In genomic region chr2:142834003-142834402, GRCh38 we compare ENCODE assay signal across 18 cellular contexts. TPM values are rescaled to one million over a fixed set of nuclear protein-coding genes. Genes with fewer than 3 reads are reported as not detected.
DNase-seq lines count a peak whose midpoint lies in the region; FAIRE-seq and TF ChIP-seq lines count a peak whose summit lies in the region.
"Had no signal": no experiment of that assay in that cellular context is flagged by ENCODE, and none has a peak within 500 bp of the region (broad histone marks: within the 10 kb centered on the region; RNA-seq: fewer than 3 reads in every experiment).

No MANE protein-coding gene starts in this region.

- H4K8ac ChIP-seq in mesenchymal stem cell (ENCODE audit: low read length), result no peak overlapping the region
- H4K8ac ChIP-seq in mesendoderm (ENCODE audit: low read depth, low read length), result no peak overlapping the region

- H3K4me2 ChIP-seq in mesenchymal stem cell (ENCODE audit: low read length, poor library complexity, severe bottlenecking) (no peak overlapping the region), mesendoderm (ENCODE audit: low read length) (no peak overlapping the region), OCI-LY7 (ENCODE audit: low read length) (no peak overlapping the region)
- H3K4me2 ChIP-seq: hepatocyte had no signal

- H3K9me2 ChIP-seq in OCI-LY7 (ENCODE audit: insufficient read depth, low read length), result no peaks in the 10 kb centered on the region

- no peak overlapping the region for H2AK5ac ChIP-seq in mesenchymal stem cell (ENCODE audit: low read length, severe bottlenecking)
- no peak overlapping the region for H2AK5ac ChIP-seq in mesendoderm (ENCODE audit: low read length)

- no peak overlapping the region for H3K27ac ChIP-seq in mesenchymal stem cell (ENCODE audit: low read length, poor library complexity, severe bottlenecking)
- no peak overlapping the region for H3K27ac ChIP-seq in mesendoderm (ENCODE audit: low read depth, low read length)
- no peak overlapping the region for H3K27ac ChIP-seq in OCI-LY7 (ENCODE audit: low read depth, low read length, poor library complexity, severe bottlenecking)
- H3K27ac ChIP-seq: hepatocyte, left ventricle myocardium inferior, prostate gland, thyroid gland had no signal

- no peaks in the 10 kb centered on the region for H4K20me1 ChIP-seq in OCI-LY7 (ENCODE audit: insufficient read depth, low read length)

- POLR2A ChIA-PET in BJ (lab: Charles Lee) (no interaction called here), OCI-LY7 (lab: Charles Lee) (no interaction called here)

- no peak for FAIRE-seq in HTR-8/SVneo (lab: Jason Lieb, UNC)
- FAIRE-seq: endometrium had no signal

- WGBS in mesenchymal stem cell, result 89% methylated on average over 1 of the region's 1 CpG
- WGBS in mesendoderm (ENCODE audit: extremely low coverage, insufficient coverage, low lambda C conversion rate), result no CpG with 5 or more reads among the region's 1 CpG

- no peak overlapping the region for H4K5ac ChIP-seq in mesendoderm (ENCODE audit: low read length)

- no peak overlapping the region for H3K56ac ChIP-seq in mesendoderm (ENCODE audit: low read length)

- BruUV-seq in OCI-LY7 (replicated peaks; lab: Mats Ljungman, UMichigan), result no TSS peak

- DNase-seq in BJ (ENCODE audit: low read depth), result peak; percentile 28
- DNase-seq in HTR-8/SVneo (ENCODE audit: insufficient read length, low spot score), result peak; percentile 13
- peak; percentile 67 for DNase-seq in choroid plexus epithelial cell (ENCODE audit: low read depth)
- peak; percentile 35 for DNase-seq in mesenchymal stem cell
- DNase-seq in mesendoderm, result no peak
- no peak for DNase-seq in hypothalamus (lab: John Stamatoyannopoulos, UW)
- no peak for DNase-seq in OCI-LY7 (ENCODE audit: low spot score)
- DNase-seq in NCI-H510A treated with DMSO at 0.1 percent for 48 hours (lab: John Stamatoyannopoulos, UW), result no peak
- DNase-seq: activated CD4-positive, alpha-beta T cell treated with anti-CD3 and anti-CD28 coated beads for 4 hours; left ventricle myocardium inferior; naive B cell; NCI-H1092; Right ventricle myocardium superior; thyroid gland had no signal

- no peaks in the 10 kb centered on the region for H3K79me1 ChIP-seq in mesenchymal stem cell (replicated peaks; ENCODE audit: low read length, poor library complexity, severe bottlenecking)
- H3K79me1 ChIP-seq in mesendoderm (ENCODE audit: low read length), result no peaks in the 10 kb centered on the region

- H2BK15ac ChIP-seq in mesenchymal stem cell (ENCODE audit: low read depth, poor library complexity, severe bottlenecking), result no peak overlapping the region
- H2BK15ac ChIP-seq in mesendoderm (replicated peaks; ENCODE audit: low read depth), result no peak overlapping the region

- no peak overlapping the region for H3K23ac ChIP-seq in mesenchymal stem cell (ENCODE audit: low read length in 2 of 2)
- no peak overlapping the region for H3K23ac ChIP-seq in mesendoderm (ENCODE audit: low read length)

- no peak overlapping the region for H3K14ac ChIP-seq in mesenchymal stem cell (ENCODE audit: low read length in 2 of 2)

- H3K4ac ChIP-seq in mesenchymal stem cell (ENCODE audit: low read depth in 1 of 2, low read length in 2 of 2) (no peak overlapping the region), mesendoderm (ENCODE audit: low read depth, low read length) (no peak overlapping the region)

- no peak overlapping the region for H4K91ac ChIP-seq in mesenchymal stem cell (ENCODE audit: low read length)

- H2BK12ac ChIP-seq in mesenchymal stem cell (ENCODE audit: low read length in 2 of 2), result no peak overlapping the region

- TF ChIP-seq CTCF in BJ (IDR thresholded peaks at IDR 0.05; ENCODE audit: insufficient read depth, low read depth, low read length) (no peak), choroid plexus epithelial cell (conservative IDR thresholded peaks at IDR 0.05; ENCODE audit: low read depth, low read length) (no peak), OCI-LY7 (conservative IDR thresholded peaks at IDR 0.05; ENCODE audit: low read length) (no peak)

- H3K18ac ChIP-seq in mesenchymal stem cell (ENCODE audit: low read depth in 1 of 2, low read length in 2 of 2), result no peak overlapping the region
- H3K18ac ChIP-seq in mesendoderm (ENCODE audit: low read length), result no peak overlapping the region

- H3K36me3 ChIP-seq in BJ (ENCODE audit: control insufficient read depth, insufficient read depth, low read length) (no peaks in the 10 kb centered on the region), mesenchymal stem cell (ENCODE audit: control insufficient read depth in 1 of 2, insufficient read depth in 2 of 2, low read depth in 1 of 2, low read length in 2 of 2) (no peaks in the 10 kb centered on the region), mesendoderm (ENCODE audit: control insufficient read depth, insufficient read depth, low read length) (no peaks in the 10 kb centered on the region), OCI-LY7 (ENCODE audit: insufficient read depth, low read length) (no peaks in the 10 kb centered on the region)
- H3K36me3 ChIP-seq: left ventricle myocardium inferior, prostate gland, thyroid gland had no signal

- H3K9ac ChIP-seq in mesenchymal stem cell (ENCODE audit: low read length) (no peak overlapping the region), mesendoderm (ENCODE audit: low read length) (no peak overlapping the region)

- H3K9me3 ChIP-seq in mesenchymal stem cell (ENCODE audit: control insufficient read depth, low read length) (no peaks in the 10 kb centered on the region), OCI-LY7 (ENCODE audit: low read length) (no peaks in the 10 kb centered on the region)
- H3K9me3 ChIP-seq: left ventricle myocardium inferior, prostate gland, thyroid gland had no signal

- no peaks in the 10 kb centered on the region for H3K27me3 ChIP-seq in BJ (ENCODE audit: control insufficient read depth, insufficient read depth, low read length)
- no peaks in the 10 kb centered on the region for H3K27me3 ChIP-seq in mesenchymal stem cell (ENCODE audit: control insufficient read depth in 1 of 2, insufficient read depth in 1 of 2, low read length in 2 of 2)
- no peaks in the 10 kb centered on the region for H3K27me3 ChIP-seq in mesendoderm (ENCODE audit: insufficient read depth, low read length, poor library complexity)
- H3K27me3 ChIP-seq: hepatocyte, thyroid gland had no signal

- no peak overlapping the region for H2AFZ ChIP-seq in mesenchymal stem cell (ENCODE audit: low read depth, low read length)
- no peak overlapping the region for H2AFZ ChIP-seq in OCI-LY7 (ENCODE audit: low read length)
- H2AFZ ChIP-seq: hepatocyte had no signal

- H3K4me1 ChIP-seq in mesenchymal stem cell (ENCODE audit: control insufficient read depth, insufficient read depth, low read depth, low read length), result no peaks in the 10 kb centered on the region
- H3K4me1 ChIP-seq in mesendoderm (ENCODE audit: control insufficient read depth, low read depth, low read length), result no peaks in the 10 kb centered on the region
- H3K4me1 ChIP-seq in OCI-LY7 (ENCODE audit: insufficient read depth, low read length, poor library complexity, severe bottlenecking), result no peaks in the 10 kb centered on the region
- H3K4me1 ChIP-seq: left ventricle myocardium inferior, prostate gland, thyroid gland had no signal

- no peak overlapping the region for H2BK120ac ChIP-seq in mesenchymal stem cell (ENCODE audit: low read depth, low read length)
- H2BK120ac ChIP-seq in mesendoderm (ENCODE audit: low read depth, low read length), result no peak overlapping the region

- H2BK5ac ChIP-seq in mesenchymal stem cell (ENCODE audit: low read depth, low read length, poor library complexity, severe bottlenecking), result no peak overlapping the region
- no peak overlapping the region for H2BK5ac ChIP-seq in mesendoderm (ENCODE audit: low read length)

- no peaks in the 10 kb centered on the region for H3K79me2 ChIP-seq in mesendoderm (ENCODE audit: control insufficient read depth, insufficient read depth, low read length)
- H3K79me2 ChIP-seq in OCI-LY7 (ENCODE audit: insufficient read depth, low read depth, low read length), result no peaks in the 10 kb centered on the region
- H3K79me2 ChIP-seq: hepatocyte had no signal

- CTCF ChIA-PET in BJ (lab: Yijun Ruan, JAX), result no interaction called here
- CTCF ChIA-PET in OCI-LY7 (lab: Charles Lee; ENCODE audit: unreplicated experiment), result no interaction called here

- H3K4me3 ChIP-seq in BJ (ENCODE audit: low read depth, low read length), result no peak overlapping the region
- no peak overlapping the region for H3K4me3 ChIP-seq in choroid plexus epithelial cell (ENCODE audit: low read depth, low read length)
- no peak overlapping the region for H3K4me3 ChIP-seq in mesenchymal stem cell (ENCODE audit: insufficient read depth in 1 of 2, low read depth in 1 of 2, low read length in 2 of 2)
- H3K4me3 ChIP-seq in mesendoderm (ENCODE audit: low read length), result no peak overlapping the region
- H3K4me3 ChIP-seq in OCI-LY7 (ENCODE audit: low read depth, low read length, poor library complexity, severe bottlenecking), result no peak overlapping the region
- H3K4me3 ChIP-seq: hepatocyte, left ventricle myocardium inferior, prostate gland, thyroid gland had no signal

- intact Hi-C loops in OCI-LY7 (cut with micrococcal nuclease; ENCODE audit: unreplicated experiment), result no loop called here

RNA-seq across cellular contexts. Expression of gene KYNU, which starts 43.5 kb away (rescaled TPM):
- polyA plus RNA-seq in BJ (2011; rRNA removed), result 0.04 TPM in 1 of 2 replicates, not detected in the other
- polyA minus RNA-seq in BJ (2011; rRNA and poly(A)+ RNA removed), result not detected in 2 replicates
- polyA plus RNA-seq in mesenchymal stem cell (2013, experiment 1 of 2), result 4.1 TPM
- 4.0 TPM for polyA plus RNA-seq in mesenchymal stem cell (2013, experiment 2 of 2)
- 0.20 TPM for polyA plus RNA-seq in mesendoderm (2013, experiment 1 of 2)
- 0.11 TPM for polyA plus RNA-seq in mesendoderm (2013, experiment 2 of 2)
- not detected in 2 replicates for total RNA-seq in OCI-LY7 (2014; rRNA removed; shearing (Covaris generic))
- 0.27 TPM in 1 of 2 replicates, not detected in the other for total RNA-seq in OCI-LY7 (2022)
- total RNA-seq: activated naive CD4-positive, alpha-beta T cell treated with anti-CD3 and anti-CD28 coated beads, Interleukin-2, amount 50 U/mL, for 72 hours had no signal

Comparison
In these comparisons a context has a peak if more than half of its experiments do, and no peak if none do; other contexts are left out.
1. DNase-seq: peak in BJ (single experiment), HTR-8/SVneo (single experiment), choroid plexus epithelial cell (single experiment) and mesenchymal stem cell (single experiment); none in mesendoderm (single experiment), hypothalamus (0 of 51), OCI-LY7 (single experiment) and NCI-H510A treated with DMSO at 0.1 percent for 48 hours (single experiment).